Comparison of ENCODE assay signal across 1 cellular context in genomic region chr1:27154991-27155781, GRCh38.
TF ChIP-seq lines count a peak whose summit lies in the region.

SLC9A1 (minus strand) TSS chr1:27155125; CDS start chr1:27154334, 791 bp downstream.

TF ChIP-seq in K562, 482 proteins besides CTCF, POLR2A, EP300 and RAD21 (continued from another document):
- no peak for TF ChIP-seq ZNF668 (CRISPR knock-in tag; IDR thresholded peaks at IDR 0.05)
- no peak for TF ChIP-seq SNRNP70 (optimal IDR thresholded peaks at IDR 0.05; ENCODE audit: low read depth, low read length)
- 0 out of 2 replicates have a peak, but pooled peaks have one; percentile 17 for TF ChIP-seq GMEB1 (CRISPR knock-in tag; IDR thresholded peaks at IDR 0.05)
- TF ChIP-seq NCOR1 (IDR thresholded peaks at IDR 0.05) = peak; percentile 79
- TF ChIP-seq ID3 (CRISPR knock-in tag; IDR thresholded peaks at IDR 0.05) = no peak
- TF ChIP-seq ID3 (tag; IDR thresholded peaks at IDR 0.05) = peak; percentile 81; the same call in 1 of the 2 replicates
- TF ChIP-seq SMARCA4 (IDR thresholded peaks at IDR 0.05) = peak; percentile 81
- no peak for TF ChIP-seq ZNF311 (CRISPR knock-in tag; IDR thresholded peaks at IDR 0.05)
- peak; percentile 99 for TF ChIP-seq SP2 (IDR thresholded peaks at IDR 0.05; ENCODE audit: extremely low read depth, low read depth, low read length, poor library complexity, severe bottlenecking)
- no peak for TF ChIP-seq ZNF280A (IDR thresholded peaks at IDR 0.05; ENCODE audit: low read depth, partially characterized antibody)
- peak; percentile 63 to 95; a peak in 2 of 4 replicates for TF ChIP-seq ARNT (IDR thresholded peaks at IDR 0.05)
- peak; percentile 78 for TF ChIP-seq RBM39 (optimal IDR thresholded peaks at IDR 0.05; ENCODE audit: low read depth, low read length)
- TF ChIP-seq HMGN3 (IDR thresholded peaks at IDR 0.05; ENCODE audit: borderline replicate concordance, extremely low read depth, insufficient read length, low read depth, low read length) = peak; percentile 99
- TF ChIP-seq BDP1 (IDR thresholded peaks at IDR 0.05; ENCODE audit: insufficient read depth, insufficient read length) = no peak
- TF ChIP-seq ETS2 (tag; IDR thresholded peaks at IDR 0.05; ENCODE audit: borderline replicate concordance, poor library complexity, severe bottlenecking) = peak; percentile 69
- TF ChIP-seq ZNF655 (CRISPR knock-in tag; IDR thresholded peaks at IDR 0.05) = no peak
- peak; percentile 98 for TF ChIP-seq ZBTB7A (IDR thresholded peaks at IDR 0.05; ENCODE audit: borderline replicate concordance, control insufficient read depth, low read depth, low read length)
- peak; percentile 88 for TF ChIP-seq NFIC (IDR thresholded peaks at IDR 0.05)
- peak; percentile 63 for TF ChIP-seq MEIS2 (IDR thresholded peaks at IDR 0.05; ENCODE audit: partially characterized antibody)
- peak; percentile 47 for TF ChIP-seq HNRNPK (IDR thresholded peaks at IDR 0.05; ENCODE audit: low read depth, low read length, poor library complexity, severe bottlenecking)
- TF ChIP-seq GTF2A2 (tag; IDR thresholded peaks at IDR 0.05) = peak; percentile 99
- TF ChIP-seq SMARCE1 (IDR thresholded peaks at IDR 0.05) = peak; percentile 74
- peak; percentile 83 for TF ChIP-seq ZNF12 (CRISPR knock-in tag; IDR thresholded peaks at IDR 0.05)
- TF ChIP-seq XRCC3 (IDR thresholded peaks at IDR 0.05) = no peak
- TF ChIP-seq DIDO1 (tag; IDR thresholded peaks at IDR 0.05; ENCODE audit: low read depth) = peak; percentile 57; the same call in 1 of the 2 replicates
- 0 out of 2 replicates have a peak, but pooled peaks have one; percentile 52 for TF ChIP-seq THRB (CRISPR knock-in tag; conservative IDR thresholded peaks at IDR 0.05)
- no peak for TF ChIP-seq FOXA3 (CRISPR knock-in tag; conservative IDR thresholded peaks at IDR 0.05 in 1 of 2, IDR thresholded peaks at IDR 0.05 in 1 of 2)
- peak; percentile 97 for TF ChIP-seq ESRRA (IDR thresholded peaks at IDR 0.05; ENCODE audit: borderline replicate concordance, low read depth)
- peak; percentile 100 for TF ChIP-seq KDM5B (IDR thresholded peaks at IDR 0.05; ENCODE audit: insufficient replicate concordance, low read depth, low read length)
- 0 out of 2 replicates have a peak, but pooled peaks have one; percentile 43 for TF ChIP-seq RFX5 (IDR thresholded peaks at IDR 0.05; ENCODE audit: low read depth, low read length)
- TF ChIP-seq MEF2A (IDR thresholded peaks at IDR 0.05; ENCODE audit: control insufficient read depth, low read depth, low read length) = peak; percentile 54; the same call in 1 of the 2 replicates
- TF ChIP-seq ELF1 (tag; IDR thresholded peaks at IDR 0.05) = peak; percentile 91
- TF ChIP-seq NEUROD1 (IDR thresholded peaks at IDR 0.05; ENCODE audit: borderline replicate concordance, low read depth, low read length, partially characterized antibody) = peak; percentile 70
- peak; percentile 92 for TF ChIP-seq PHF8 (IDR thresholded peaks at IDR 0.05; ENCODE audit: borderline replicate concordance, low read length)
- TF ChIP-seq MAFF (IDR thresholded peaks at IDR 0.05; ENCODE audit: low read length) = no peak
- peak; percentile 86; the same call in 1 of the 2 replicates for TF ChIP-seq THAP7 (CRISPR knock-in tag; IDR thresholded peaks at IDR 0.05)
- peak; percentile 99 for TF ChIP-seq GTF2E2 (tag; IDR thresholded peaks at IDR 0.05)
- TF ChIP-seq E2F5 (CRISPR knock-in tag; IDR thresholded peaks at IDR 0.05) = 0 out of 2 replicates have a peak, but pooled peaks have one; percentile 58
- TF ChIP-seq ATF6 (CRISPR knock-in tag; IDR thresholded peaks at IDR 0.05) = peak; percentile 91
- peak; percentile 93; the same call in 1 of the 2 replicates for TF ChIP-seq CHCHD3 (CRISPR knock-in tag; IDR thresholded peaks at IDR 0.05)
- no peak for TF ChIP-seq FOXA1 (IDR thresholded peaks at IDR 0.05; ENCODE audit: borderline replicate concordance)
- 0 out of 2 replicates have a peak, but pooled peaks have one; percentile 7 for TF ChIP-seq ZNF444 (CRISPR knock-in tag; IDR thresholded peaks at IDR 0.05)
- TF ChIP-seq ARID3A (IDR thresholded peaks at IDR 0.05; ENCODE audit: borderline replicate concordance, low read depth, low read length) = 0 out of 2 replicates have a peak, but pooled peaks have one; percentile 33
- peak; percentile 64; the same call in 1 of the 2 replicates for TF ChIP-seq NR2C1 (IDR thresholded peaks at IDR 0.05)
- TF ChIP-seq NR2C1 (tag; IDR thresholded peaks at IDR 0.05) = peak; percentile 59
